ENCODE assay signal across 8 cellular contexts in genomic region chr7:99505324-99505662, GRCh38. TPM values are rescaled to one million over a fixed set of nuclear protein-coding genes. Genes with fewer than 3 reads are reported as not detected.
DNase-seq lines count a peak whose midpoint lies in the region; ATAC-seq and TF ChIP-seq lines count a peak whose summit lies in the region.

No MANE protein-coding gene starts in this region.

- H3K9me3 Mint-ChIP-seq in CD14-positive monocyte = peaks cover 0 to 2% (median 0%) of the 10 kb centered on the region in 7 donors

- H3K36me3 ChIP-seq in adrenal gland (replicated peaks in 1 of 2) (no peaks in the 10 kb centered on the region), liver (ENCODE audit: control insufficient read depth in 4 of 4, insufficient read depth in 3 of 4, low read depth in 1 of 4, low read length in 3 of 4) (peaks cover 0 to 2% (median 0%) of the 10 kb centered on the region in 4 donors), urinary bladder (ENCODE audit: insufficient read depth) (no peaks in the 10 kb centered on the region)

- TF ChIP-seq POLR2A in adrenal gland (IDR thresholded peaks at IDR 0.05) = no peak

- DNase-seq in CD14-positive monocyte (ENCODE audit: low spot score) (no peak), adrenal gland (no peak), iPS-NIHi7 (ENCODE audit: extremely low spot score) (no peak), NCI-H446 treated with DMSO at 0.1 percent for 48 hours (lab: John Stamatoyannopoulos, UW) (no peak), NCI-H2107 (lab: John Stamatoyannopoulos, UW) (no peak)

- H3K9me3 ChIP-seq in adrenal gland (replicated peaks in 1 of 3) (no peaks in the 10 kb centered on the region), liver (ENCODE audit: control insufficient read depth in 4 of 4, low read length in 3 of 4) (no peaks in the 10 kb centered on the region)

- peak overlapping the region; percentile 61 to 90 for H3K9ac ChIP-seq in liver (ENCODE audit: low read depth in 1 of 2, low read length in 2 of 2)

- peak overlapping the region; percentile 94 to 99 for H3K4me3 Mint-ChIP-seq in CD14-positive monocyte

- H3K27ac ChIP-seq in adrenal gland = peak overlapping the region; percentile 86 to 96 (median 92)
- peak overlapping the region; percentile 94 to 98 for H3K27ac ChIP-seq in liver (ENCODE audit: low read depth in 1 of 2, low read length in 2 of 2)
- peak overlapping the region; percentile 71 for H3K27ac ChIP-seq in urinary bladder (ENCODE audit: low read depth)

- no peak for TF ChIP-seq RAD21 in liver (IDR thresholded peaks at IDR 0.05)

- H3K4me1 Mint-ChIP-seq in CD14-positive monocyte = peaks cover 21% of the 10 kb centered on the region

- H3K27me3 Mint-ChIP-seq in CD14-positive monocyte (ENCODE audit: low read depth in 3 of 3) = peaks cover 0 to 2% (median 0%) of the 10 kb centered on the region in 3 donors

- intact Hi-C loops in CD14-positive monocyte (cut with micrococcal nuclease) (loop anchor here (2.0 to 10.0 kb wide), 3 partner anchors 38 to 100 kb away; partner anchors contain the start of genes ZNF655 (in 2 of the 2), ATP5MF (in 1 of the 2), BUD31 (in 1 of the 2) and PDAP1 (in 1 of the 2)), adrenal gland (cut with DNase I) (no loop called here)

- no peak for TF ChIP-seq CTCF in CD14-positive monocyte (IDR thresholded peaks at IDR 0.05)
- TF ChIP-seq CTCF in adrenal gland (IDR thresholded peaks at IDR 0.05) = no peak
- no peak for TF ChIP-seq CTCF in liver (IDR thresholded peaks at IDR 0.05; ENCODE audit: low read depth, low read length, missing input control)

- peaks cover 2 to 5% of the 10 kb centered on the region in 2 donors for H3K36me3 Mint-ChIP-seq in CD14-positive monocyte

- peak; percentile 1 for ATAC-seq in HG02884 (IDR thresholded peaks at IDR 0.05; ENCODE audit: unreplicated experiment)

- H3K4me3 ChIP-seq in adrenal gland (peak overlapping the region; percentile 38 to 77 (median 61)), liver (ENCODE audit: low read depth in 1 of 3, low read length in 3 of 3) (peak overlapping the region; percentile 80 to 98 (median 88)), urinary bladder (ENCODE audit: low read depth, low read length) (peak overlapping the region; percentile 69)

- H3K27ac Mint-ChIP-seq in CD14-positive monocyte = peak overlapping the region; percentile 91 to 99 (median 98)

- H3K27me3 ChIP-seq in adrenal gland = no peaks in the 10 kb centered on the region
- H3K27me3 ChIP-seq in liver (ENCODE audit: control insufficient read depth in 4 of 4, insufficient read depth in 4 of 4, low read length in 3 of 4) = no peaks in the 10 kb centered on the region

- 2 to 5% (median 2%) methylated on average over 3 to 11 of the region's 11 CpGs for WGBS in adrenal gland, 4 donors
- 1% methylated on average over 11 of the region's 11 CpGs for WGBS in liver
- WGBS in urinary bladder = 2% methylated on average over 11 of the region's 11 CpGs

- H3K4me1 ChIP-seq in adrenal gland (replicated peaks in 1 of 2) = peaks cover 26 to 31% of the 10 kb centered on the region in 2 donors
- peaks cover 5 to 27% (median 24%) of the 10 kb centered on the region in 4 donors for H3K4me1 ChIP-seq in liver (ENCODE audit: control insufficient read depth in 4 of 4, insufficient read depth in 4 of 4, low read length in 3 of 4)
- peaks cover 5% of the 10 kb centered on the region for H3K4me1 ChIP-seq in urinary bladder (ENCODE audit: insufficient read depth)

TF ChIP-seq in liver, 16 proteins besides CTCF, POLR2A, EP300 and RAD21:
- TF ChIP-seq REST (IDR thresholded peaks at IDR 0.05) (no peak), HNF4A (conservative IDR thresholded peaks at IDR 0.05) (peak in 1 of 2 donors; percentile 36)

RNA-seq across cellular contexts. Expression of gene ZKSCAN5, which starts 0.8 kb away (rescaled TPM):
- polyA plus RNA-seq in CD14-positive monocyte (1 to 10 TPM; 1.6 to 2.9 TPM), adrenal gland (10 to 100 TPM in 1 of 3 donors, 1 to 10 TPM in 2; 4.5 to 12.1 (median 6.1) TPM), liver (1 to 10 TPM; 1.7 to 2.2 TPM), urinary bladder (6.7 TPM)
- total RNA-seq in adrenal gland (1 to 10 TPM; 7.3 to 9.9 (median 8.7) TPM), liver (1 to 10 TPM; 4.7 to 5.4 TPM), urinary bladder (14.6 TPM)

RNA-seq across cellular contexts. Expression of gene ZNF394, which starts 5.2 kb away (rescaled TPM):
- 10 to 100 TPM; 35.7 to 39.1 TPM for polyA plus RNA-seq in CD14-positive monocyte
- 10 to 100 TPM; 11.8 to 29.5 (median 23.6) TPM for total RNA-seq in adrenal gland
- polyA plus RNA-seq in adrenal gland = 10 to 100 TPM; 10.5 to 31.0 (median 18.5) TPM
- 10 to 100 TPM; 18.1 to 18.3 TPM for total RNA-seq in liver
- polyA plus RNA-seq in liver = 1 to 10 TPM; 5.5 to 6.1 TPM
- total RNA-seq in urinary bladder = 38.8 TPM
- 17.3 TPM for polyA plus RNA-seq in urinary bladder

RNA-seq across cellular contexts. Expression of gene ZNF789, which starts 32.6 kb away (rescaled TPM):
- polyA plus RNA-seq in CD14-positive monocyte = 1 to 10 TPM; 1.8 to 2.5 TPM
- total RNA-seq in adrenal gland = 10 to 100 TPM in 1 of 8 donors, 1 to 10 TPM in 7; 1.5 to 10.5 (median 6.2) TPM
- polyA plus RNA-seq in adrenal gland = 10 to 100 TPM; 11.7 to 22.8 (median 18.0) TPM
- 1 to 10 TPM; 7.4 TPM for total RNA-seq in liver
- 1 to 10 TPM; 1.6 to 2.3 TPM for polyA plus RNA-seq in liver
- 22.2 TPM for total RNA-seq in urinary bladder
- 5.1 TPM for polyA plus RNA-seq in urinary bladder

RNA-seq across cellular contexts. Expression of gene ATP5MF, which starts 39.3 kb away (rescaled TPM):
- polyA plus RNA-seq in CD14-positive monocyte = 100 to 1,000 TPM; 568 to 699 TPM
- total RNA-seq in adrenal gland = 1,000 to 10,000 TPM in 2 of 8 donors, 100 to 1,000 TPM in 6; 281 to 1,322 (median 343) TPM
- 1,000 to 10,000 TPM in 1 of 3 donors, 100 to 1,000 TPM in 2; 816 to 1,527 (median 908) TPM for polyA plus RNA-seq in adrenal gland
- 100 to 1,000 TPM; 260 to 266 TPM for total RNA-seq in liver
- polyA plus RNA-seq in liver = 100 to 1,000 TPM; 530 to 607 TPM
- 175 TPM for total RNA-seq in urinary bladder
- 492 TPM for polyA plus RNA-seq in urinary bladder

RNA-seq across cellular contexts. Expression of gene FAM200A, which starts 46.6 kb away (rescaled TPM):
- polyA plus RNA-seq in CD14-positive monocyte = 1 to 10 TPM; 1.2 to 1.3 TPM
- total RNA-seq in adrenal gland = 1 to 10 TPM; 4.0 to 8.9 (median 6.4) TPM
- 10 to 100 TPM in 1 of 3 donors, 1 to 10 TPM in 2; 5.6 to 10.7 (median 9.3) TPM for polyA plus RNA-seq in adrenal gland
- total RNA-seq in liver = 1 to 10 TPM; 2.4 to 4.6 TPM
- 1 to 10 TPM; 1.0 to 1.7 TPM for polyA plus RNA-seq in liver
- total RNA-seq in urinary bladder = 14.8 TPM
- 4.4 TPM for polyA plus RNA-seq in urinary bladder

Comparison
In these comparisons a context has a peak if more than half of its experiments do, and no peak if none do; other contexts are left out.
1. intact Hi-C loops: an anchor here in CD14-positive monocyte (2.0 to 10.0 kb wide); none called in adrenal gland.